ENCODE assay signal across 10 cellular contexts in the genomic region with DNA sequence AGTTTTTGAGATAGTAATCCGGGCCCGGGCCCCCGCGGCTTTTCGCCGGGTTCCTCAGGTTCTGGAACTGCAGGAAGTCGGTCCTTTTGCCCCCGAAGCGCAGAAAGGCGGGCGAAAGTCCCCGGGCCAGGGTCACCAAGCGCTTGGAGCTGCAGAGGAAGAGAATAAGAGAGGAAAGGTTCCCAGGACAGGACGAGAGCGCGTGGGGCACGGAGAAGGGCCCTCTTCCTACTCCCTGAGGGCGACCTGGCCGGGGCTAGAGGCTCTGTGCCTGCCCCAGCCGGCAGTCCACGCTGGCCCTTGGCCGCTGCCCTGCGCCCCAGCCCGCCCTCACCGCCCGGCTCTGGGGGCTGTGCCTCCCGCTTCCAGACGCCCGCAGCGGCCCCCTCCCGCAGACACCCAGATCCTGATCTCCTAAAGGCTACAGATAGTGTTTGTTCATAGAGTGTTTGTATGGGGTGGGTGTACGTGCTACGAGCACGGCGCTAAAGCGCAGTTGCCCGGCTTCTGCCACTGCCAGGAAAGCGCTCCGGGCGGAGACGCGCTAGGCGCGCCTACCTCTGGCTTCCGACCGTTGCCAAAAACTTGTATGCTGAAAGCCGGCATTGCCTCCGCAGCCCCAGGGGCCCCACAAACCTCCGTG. TPM values are rescaled to one million over a fixed set of nuclear protein-coding genes. Genes with fewer than 3 reads are reported as not detected.
DNase-seq lines count a peak whose midpoint lies in the region; ATAC-seq and TF ChIP-seq lines count a peak whose summit lies in the region.
"Had no signal": no experiment of that assay in that cellular context is flagged by ENCODE, and none has a peak within 500 bp of the region (broad histone marks: within the 10 kb centered on the region; RNA-seq: fewer than 3 reads in every experiment).

No MANE protein-coding gene starts in this region.

- ATAC-seq in GM19035 (IDR thresholded peaks at IDR 0.05; ENCODE audit: unreplicated experiment): no peak
- ATAC-seq: stimulated activated memory B cell treated with anti-CD40 and anti-IgM and Interleukin-4, amounts not matched to agents 10 μg/mL and 1 μg/mL and 100 μg/mL, for 72 hours had no signal

- DNase-seq in COLO668 (lab: John Stamatoyannopoulos, UW; ENCODE audit: unreplicated experiment): peak; percentile 35
- peak; percentile 77 for DNase-seq in H7
- DNase-seq in SW 1271 (lab: John Stamatoyannopoulos, UW): no peak
- DNase-seq in posterior vena cava (ENCODE audit: low spot score): no peak
- DNase-seq in activated effector memory CD4-positive, alpha-beta T cell treated with Interleukin-2 at 50 U/mL for 16 hours: no peak
- DNase-seq: cerebellar nuclear complex had no signal

- H3K36me3 ChIP-seq in H7 (replicated peaks; ENCODE audit: control insufficient read depth, insufficient read depth, low read length): no peaks in the 10 kb centered on the region
- no peaks in the 10 kb centered on the region for H3K36me3 ChIP-seq in esophagus (ENCODE audit: control insufficient read depth in 2 of 2, insufficient read depth in 2 of 2, low read length in 1 of 2)
- H3K36me3 ChIP-seq in neural cell (ENCODE audit: insufficient read depth, low read length): no peaks in the 10 kb centered on the region

- H4K20me1 ChIP-seq in neural cell (ENCODE audit: insufficient read depth): no peaks in the 10 kb centered on the region

- H3K9me3 ChIP-seq in esophagus (ENCODE audit: control insufficient read depth in 2 of 2, insufficient read depth in 1 of 2, low read depth in 1 of 2, low read length in 1 of 2) (no peaks in the 10 kb centered on the region), neural cell (ENCODE audit: low read length) (no peaks in the 10 kb centered on the region)

- H2AFZ ChIP-seq in neural cell (ENCODE audit: low read depth, low read length): no peak overlapping the region

- intact Hi-C loops in posterior vena cava (cut with DNase I): no loop called here

- H3K4me3 ChIP-seq in H7 (ENCODE audit: insufficient read depth, low read depth, low read length): peak overlapping the region; percentile 43
- H3K4me3 ChIP-seq in esophagus (ENCODE audit: low read depth in 1 of 2, low read length in 2 of 2): peak overlapping the region; percentile 35 to 49
- peak overlapping the region; percentile 58 for H3K4me3 ChIP-seq in neural cell (ENCODE audit: low read length)

- H3K4me2 ChIP-seq in neural cell (ENCODE audit: low read length): no peak overlapping the region

- H3K27me3 ChIP-seq in H7 (ENCODE audit: control insufficient read depth, insufficient read depth, low read length): peaks cover 80% of the 10 kb centered on the region
- peaks cover 3 to 13% of the 10 kb centered on the region in 2 donors for H3K27me3 ChIP-seq in esophagus (ENCODE audit: control insufficient read depth in 1 of 2, insufficient read depth in 2 of 2, low read length in 2 of 2)
- H3K27me3 ChIP-seq in neural cell (ENCODE audit: insufficient read depth, low read depth, low read length): peaks cover 65% of the 10 kb centered on the region

- TF ChIP-seq EP300 in neural cell (conservative IDR thresholded peaks at IDR 0.05; ENCODE audit: poor library complexity, severe bottlenecking): no peak

- H3K27ac ChIP-seq in esophagus (ENCODE audit: low read depth in 2 of 2, low read length in 1 of 2) (peak overlapping the region; percentile 29 to 71), neural cell (ENCODE audit: low read length) (no peak overlapping the region)

- H3F3A ChIP-seq in neural cell (ENCODE audit: insufficient read depth, low read length, poor library complexity, severe bottlenecking): no peaks in the 10 kb centered on the region

- TF ChIP-seq CTCF in neural cell (IDR thresholded peaks at IDR 0.05; ENCODE audit: poor library complexity, severe bottlenecking): no peak

- H3K79me2 ChIP-seq in neural cell (replicated peaks; ENCODE audit: insufficient read depth, low read length): no peaks in the 10 kb centered on the region

- no peak overlapping the region for H3K9ac ChIP-seq in neural cell (ENCODE audit: low read length)

- no peak for TF ChIP-seq RAD21 in neural cell (conservative IDR thresholded peaks at IDR 0.05)

- no peaks in the 10 kb centered on the region for H3K9me2 ChIP-seq in neural cell (ENCODE audit: insufficient read depth, low read length)

- 3 to 5% methylated on average over 44 to 49 of the region's 49 CpGs for WGBS in esophagus, 2 donors

- peaks cover 2 to 3% of the 10 kb centered on the region in 2 donors for H3K4me1 ChIP-seq in esophagus (ENCODE audit: control insufficient read depth in 2 of 2, insufficient read depth in 2 of 2, low read length in 1 of 2)

TF ChIP-seq in neural cell, 6 proteins besides CTCF, POLR2A, EP300 and RAD21:
- TF ChIP-seq POLR2AphosphoS5 (IDR thresholded peaks at IDR 0.05) (no peak), EZH2 (IDR thresholded peaks at IDR 0.05; ENCODE audit: borderline replicate concordance, insufficient read depth, low read length, poor library complexity, severe bottlenecking) (no peak), SMC3 (conservative IDR thresholded peaks at IDR 0.05; ENCODE audit: poor library complexity) (no peak), MXI1 (conservative IDR thresholded peaks at IDR 0.05; ENCODE audit: poor library complexity, severe bottlenecking) (no peak), TAF1 (IDR thresholded peaks at IDR 0.05; ENCODE audit: low read depth) (no peak)
- TF ChIP-seq, protein P1, sequence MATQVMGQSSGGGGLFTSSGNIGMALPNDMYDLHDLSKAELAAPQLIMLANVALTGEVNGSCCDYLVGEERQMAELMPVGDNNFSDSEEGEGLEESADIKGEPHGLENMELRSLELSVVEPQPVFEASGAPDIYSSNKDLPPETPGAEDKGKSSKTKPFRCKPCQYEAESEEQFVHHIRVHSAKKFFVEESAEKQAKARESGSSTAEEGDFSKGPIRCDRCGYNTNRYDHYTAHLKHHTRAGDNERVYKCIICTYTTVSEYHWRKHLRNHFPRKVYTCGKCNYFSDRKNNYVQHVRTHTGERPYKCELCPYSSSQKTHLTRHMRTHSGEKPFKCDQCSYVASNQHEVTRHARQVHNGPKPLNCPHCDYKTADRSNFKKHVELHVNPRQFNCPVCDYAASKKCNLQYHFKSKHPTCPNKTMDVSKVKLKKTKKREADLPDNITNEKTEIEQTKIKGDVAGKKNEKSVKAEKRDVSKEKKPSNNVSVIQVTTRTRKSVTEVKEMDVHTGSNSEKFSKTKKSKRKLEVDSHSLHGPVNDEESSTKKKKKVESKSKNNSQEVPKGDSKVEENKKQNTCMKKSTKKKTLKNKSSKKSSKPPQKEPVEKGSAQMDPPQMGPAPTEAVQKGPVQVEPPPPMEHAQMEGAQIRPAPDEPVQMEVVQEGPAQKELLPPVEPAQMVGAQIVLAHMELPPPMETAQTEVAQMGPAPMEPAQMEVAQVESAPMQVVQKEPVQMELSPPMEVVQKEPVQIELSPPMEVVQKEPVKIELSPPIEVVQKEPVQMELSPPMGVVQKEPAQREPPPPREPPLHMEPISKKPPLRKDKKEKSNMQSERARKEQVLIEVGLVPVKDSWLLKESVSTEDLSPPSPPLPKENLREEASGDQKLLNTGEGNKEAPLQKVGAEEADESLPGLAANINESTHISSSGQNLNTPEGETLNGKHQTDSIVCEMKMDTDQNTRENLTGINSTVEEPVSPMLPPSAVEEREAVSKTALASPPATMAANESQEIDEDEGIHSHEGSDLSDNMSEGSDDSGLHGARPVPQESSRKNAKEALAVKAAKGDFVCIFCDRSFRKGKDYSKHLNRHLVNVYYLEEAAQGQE (IDR thresholded peaks at IDR 0.05; ENCODE audit: borderline replicate concordance): no peak

RNA-seq across cellular contexts. Expression of a gene that starts 3.2 kb away (rescaled TPM):
- total RNA-seq in H7 (2014; rRNA removed; shearing (Covaris generic)): 0.30 and 0.48 TPM in 2 replicates
- polyA plus RNA-seq in esophagus (1 to 10 TPM; 2.1 to 3.5 TPM), neural cell (not detected in 2 replicates)
- 0.49 TPM in 1 of 2 replicates, not detected in the other for polyA minus RNA-seq in neural cell
- under 1 TPM in 1 of 2 donors, not detected in 1; 0.14 TPM for total RNA-seq in posterior vena cava

Comparison
In these comparisons a context has a peak if more than half of its experiments do, and no peak if none do; other contexts are left out.
1. DNase-seq: peak in COLO668 (single experiment) and H7 (single experiment); none in SW 1271 (0 of 2), posterior vena cava (single experiment) and activated effector memory CD4-positive, alpha-beta T cell treated with Interleukin-2 at 50 U/mL for 16 hours (single experiment).
2. Peak in every context shown above with its lines, with median percentiles within 50 percentile points of each other: H3K4me3 ChIP-seq.